8 cellular contexts compared by ENCODE assay signal in the genomic region with DNA sequence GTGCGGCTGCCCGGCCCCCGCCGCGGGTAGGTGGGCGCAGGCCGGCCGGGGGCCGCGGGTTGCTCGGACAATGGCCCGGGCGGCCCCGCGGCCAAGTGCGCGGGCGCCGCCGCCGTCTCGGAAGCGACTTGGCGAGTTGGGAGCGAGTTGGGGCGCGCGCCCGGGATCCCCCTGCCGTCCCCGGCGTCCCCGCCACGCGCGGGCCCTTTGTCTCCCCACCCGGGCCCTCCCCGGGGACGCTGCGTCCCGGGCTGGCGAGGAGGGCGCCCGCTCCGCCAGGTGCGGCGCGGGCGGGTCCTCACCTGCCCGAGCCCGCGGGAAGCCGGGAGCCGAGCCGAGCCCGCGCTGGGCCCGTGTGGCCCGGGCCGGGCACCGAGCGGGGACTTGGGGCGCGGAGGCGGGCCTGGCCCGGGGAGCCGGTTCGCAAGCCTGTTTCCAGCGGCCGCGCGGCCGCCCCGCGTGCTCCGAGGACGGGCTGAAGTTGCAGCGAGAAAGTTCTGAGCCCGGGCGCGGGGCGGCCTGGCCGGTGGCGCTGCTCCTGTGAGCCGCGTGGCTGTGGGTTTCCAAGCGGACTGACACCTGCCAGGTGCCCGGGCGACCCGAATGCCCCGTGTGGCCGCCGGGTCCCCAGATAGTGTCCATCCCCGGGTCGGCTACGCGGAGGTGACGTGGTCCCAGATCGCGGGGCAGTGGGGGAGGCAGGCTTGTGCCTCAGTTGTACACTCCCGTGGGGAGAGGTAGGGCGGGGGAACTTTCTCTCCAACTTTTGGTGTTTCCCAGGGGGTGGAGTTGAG.
DNase-seq lines count a peak whose midpoint lies in the region.

No MANE protein-coding gene starts in this region.

- H3K36me3 ChIP-seq in effector memory CD4-positive, alpha-beta T cell (ENCODE audit: control insufficient read depth, insufficient read depth, low read length): no peaks in the 10 kb centered on the region
- no peaks in the 10 kb centered on the region for H3K36me3 ChIP-seq in muscle layer of colon (ENCODE audit: insufficient read depth, low read length)

- H3K27me3 ChIP-seq in effector memory CD4-positive, alpha-beta T cell (replicated peaks; ENCODE audit: control insufficient read depth, insufficient read depth, low read length, poor library complexity, severe bottlenecking): no peaks in the 10 kb centered on the region
- no peaks in the 10 kb centered on the region for H3K27me3 ChIP-seq in muscle layer of colon (ENCODE audit: control insufficient read depth in 1 of 2, insufficient read depth in 2 of 2, low read length in 2 of 2)

- DNase-seq in NCI-H1105 (lab: John Stamatoyannopoulos, UW) (peak; percentile 36), NCI-H1105 treated with DMSO at 0.1 percent for 48 hours (lab: John Stamatoyannopoulos, UW) (no peak), RPMI8226 (peak; percentile 72), NCI-H187 (lab: John Stamatoyannopoulos, UW) (no peak), NCI-H1048 (lab: John Stamatoyannopoulos, UW) (no peak), NCI-H2107 (lab: John Stamatoyannopoulos, UW) (no peak)
- DNase-seq in effector memory CD4-positive, alpha-beta T cell: no peak

- peaks cover 15% of the 10 kb centered on the region for H3K4me1 ChIP-seq in effector memory CD4-positive, alpha-beta T cell (ENCODE audit: control insufficient read depth, insufficient read depth, low read length, poor library complexity, severe bottlenecking)
- H3K4me1 ChIP-seq in muscle layer of colon (ENCODE audit: insufficient read depth, low read length): peaks cover 34% of the 10 kb centered on the region

- H3K9me3 ChIP-seq in effector memory CD4-positive, alpha-beta T cell (ENCODE audit: control insufficient read depth, low read length): no peaks in the 10 kb centered on the region
- H3K9me3 ChIP-seq in muscle layer of colon (ENCODE audit: low read length): no peaks in the 10 kb centered on the region

- peak overlapping the region; percentile 51 for H3K4me3 ChIP-seq in effector memory CD4-positive, alpha-beta T cell (ENCODE audit: insufficient read depth, low read depth, low read length, poor library complexity, severe bottlenecking)
- peak overlapping the region; percentile 58 to 69 for H3K4me3 ChIP-seq in muscle layer of colon (ENCODE audit: low read depth in 1 of 2, low read length in 2 of 2)

- H3K27ac ChIP-seq in effector memory CD4-positive, alpha-beta T cell (ENCODE audit: insufficient read depth, low read length, poor library complexity, severe bottlenecking): no peak overlapping the region
- H3K27ac ChIP-seq in muscle layer of colon (ENCODE audit: low read depth, low read length): peak overlapping the region; percentile 93

- peak overlapping the region; percentile 58 for H3K9ac ChIP-seq in muscle layer of colon (ENCODE audit: low read length)

Comparison
In these comparisons a context has a peak if more than half of its experiments do, and no peak if none do; other contexts are left out.
1. DNase-seq: peak in NCI-H1105 (single experiment) and RPMI8226 (single experiment); none in NCI-H1105 treated with DMSO at 0.1 percent for 48 hours (single experiment), effector memory CD4-positive, alpha-beta T cell (0 of 3), NCI-H187 (0 of 2), NCI-H1048 (single experiment) and NCI-H2107 (single experiment).